Comparison of ENCODE assay signal across 19 cellular contexts in genomic region chr15:28847247-28847646, GRCh38. TPM values are rescaled to one million over a fixed set of nuclear protein-coding genes. Genes with fewer than 3 reads are reported as not detected.
DNase-seq lines count a peak whose midpoint lies in the region; ATAC-seq and TF ChIP-seq lines count a peak whose summit lies in the region.
"Not testable (repeated sequence)": the region's sequence is repeated elsewhere in the genome, so short reads cannot be mapped to it uniquely, and the experiment has no call there.
"Had no signal": no experiment of that assay in that cellular context is flagged by ENCODE, and none has a peak within 500 bp of the region (broad histone marks: within the 10 kb centered on the region; RNA-seq: fewer than 3 reads in every experiment).

No MANE protein-coding gene starts in this region.

- H3K9ac ChIP-seq in OCI-LY3 (ENCODE audit: low read length), result peak overlapping the region; percentile 41; the same call in 1 of the 2 replicates

- not testable (repeated sequence) for H3K27me3 Mint-ChIP-seq in CD8-positive, alpha-beta T cell (ENCODE audit: low read depth); activated CD4-positive, alpha-beta T cell treated with anti-CD3 and anti-CD28 coated beads, Interleukin-2, amount 10 ng/mL, durations not matched to agents 7 days and 5 days; stimulated activated memory B cell treated with anti-CD40 and anti-IgM and Interleukin-4, amounts not matched to agents 10 μg/mL and 1 μg/mL and 100 μg/mL, for 72 hours

- not testable (repeated sequence) for H3K36me3 ChIP-seq in CD8-positive, alpha-beta T cell (ENCODE audit: insufficient read depth, low read length); OCI-LY3 (replicated peaks; ENCODE audit: low read depth, low read length)

- not testable (repeated sequence) for H3K36me3 Mint-ChIP-seq in CD8-positive, alpha-beta T cell; activated CD4-positive, alpha-beta T cell treated with anti-CD3 and anti-CD28 coated beads, Interleukin-2, amount 10 ng/mL, durations not matched to agents 7 days and 5 days (ENCODE audit: low read depth); activated naive CD4-positive, alpha-beta T cell treated with anti-CD3 and anti-CD28 coated beads, Interleukin-2, amount 50 U/mL, for 72 hours; stimulated activated memory B cell treated with anti-CD40 and anti-IgM and Interleukin-4, amounts not matched to agents 10 μg/mL and 1 μg/mL and 100 μg/mL, for 72 hours

- H3K27ac Mint-ChIP-seq in CD8-positive, alpha-beta T cell; activated naive CD4-positive, alpha-beta T cell treated with anti-CD3 and anti-CD28 coated beads, Interleukin-2, amount 50 U/mL, for 72 hours; stimulated activated memory B cell treated with anti-CD40 and anti-IgM and Interleukin-4, amounts not matched to agents 10 μg/mL and 1 μg/mL and 100 μg/mL, for 72 hours: not testable (repeated sequence)
- H3K27ac Mint-ChIP-seq in activated CD4-positive, alpha-beta T cell treated with anti-CD3 and anti-CD28 coated beads, Interleukin-2, amount 10 ng/mL, durations not matched to agents 7 days and 5 days, result peak overlapping the region; percentile 64

- not testable (repeated sequence) for H4K20me1 ChIP-seq in OCI-LY3 (ENCODE audit: insufficient read depth, low read length)

- H3K9me3 ChIP-seq in CD8-positive, alpha-beta T cell (ENCODE audit: low read length); OCI-LY3 (ENCODE audit: insufficient read depth, low read length): not testable (repeated sequence)

- not testable (repeated sequence) for H3K4me3 Mint-ChIP-seq in CD8-positive, alpha-beta T cell; activated CD4-positive, alpha-beta T cell treated with anti-CD3 and anti-CD28 coated beads, Interleukin-2, amount 10 ng/mL, durations not matched to agents 7 days and 5 days; stimulated activated memory B cell treated with anti-CD40 and anti-IgM and Interleukin-4, amounts not matched to agents 10 μg/mL and 1 μg/mL and 100 μg/mL, for 72 hours

- not testable (repeated sequence) for TF ChIP-seq CTCF in CD8-positive, alpha-beta T cell (IDR thresholded peaks at IDR 0.05); OCI-LY3 (IDR thresholded peaks at IDR 0.05; ENCODE audit: low read depth, low read length)

- ATAC-seq in CD8-positive, alpha-beta T cell, result peak; percentile 48
- peak; percentile 87 for ATAC-seq in GM21447 (IDR thresholded peaks at IDR 0.05; ENCODE audit: unreplicated experiment)
- ATAC-seq in HG02970 (IDR thresholded peaks at IDR 0.05; ENCODE audit: low FRiP score, unreplicated experiment), result peak; percentile 89
- ATAC-seq in HG03520 (IDR thresholded peaks at IDR 0.05; ENCODE audit: unreplicated experiment), result peak; percentile 87
- peak; percentile 98 to 99 for ATAC-seq in activated naive CD4-positive, alpha-beta T cell treated with anti-CD3 and anti-CD28 coated beads, Interleukin-2, amount 50 U/mL, for 72 hours
- ATAC-seq in stimulated activated memory B cell treated with anti-CD40 and anti-IgM and Interleukin-4, amounts not matched to agents 10 μg/mL and 1 μg/mL and 100 μg/mL, for 72 hours, result peak; percentile 16

- not testable (repeated sequence) for H3K4me3 ChIP-seq in CD8-positive, alpha-beta T cell (ENCODE audit: low read depth, low read length)
- H3K4me3 ChIP-seq in OCI-LY3 (ENCODE audit: low read length), result peak overlapping the region; percentile 47; the same call in 1 of the 2 replicates

- H3K79me2 ChIP-seq in OCI-LY3 (ENCODE audit: low read length), result not testable (repeated sequence)

- H3K27me3 ChIP-seq in CD8-positive, alpha-beta T cell (ENCODE audit: insufficient read depth, low read length); OCI-LY3 (ENCODE audit: low read depth, low read length): not testable (repeated sequence)

- POLR2A ChIA-PET in CD8-positive, alpha-beta T cell (lab: Charles Lee); activated CD4-positive, alpha-beta T cell treated with anti-CD3 and anti-CD28 coated beads, Interleukin-2, amount 10 ng/mL, durations not matched to agents 7 days and 5 days (lab: Charles Lee): not testable (repeated sequence)

- not testable (repeated sequence) for DNase-seq in CD8-positive, alpha-beta T cell; activated naive CD4-positive, alpha-beta T cell treated with anti-CD3 and anti-CD28 coated beads, Interleukin-2, amount 50 U/mL, for 72 hours (ENCODE audit: low spot score in 2 of 2)
- DNase-seq in activated CD4-positive, alpha-beta T cell treated with anti-CD3 and anti-CD28 coated beads, Interleukin-2, amount 10 ng/mL, durations not matched to agents 7 days and 5 days, result peak; percentile 41

- not testable (repeated sequence) for H3K9me3 Mint-ChIP-seq in CD8-positive, alpha-beta T cell; activated CD4-positive, alpha-beta T cell treated with anti-CD3 and anti-CD28 coated beads, Interleukin-2, amount 10 ng/mL, durations not matched to agents 7 days and 5 days; activated naive CD4-positive, alpha-beta T cell treated with anti-CD3 and anti-CD28 coated beads, Interleukin-2, amount 50 U/mL, for 72 hours; stimulated activated memory B cell treated with anti-CD40 and anti-IgM and Interleukin-4, amounts not matched to agents 10 μg/mL and 1 μg/mL and 100 μg/mL, for 72 hours

- CTCF ChIA-PET in CD8-positive, alpha-beta T cell (lab: Charles Lee); activated CD4-positive, alpha-beta T cell treated with anti-CD3 and anti-CD28 coated beads, Interleukin-2, amount 10 ng/mL, durations not matched to agents 7 days and 5 days (lab: Charles Lee): not testable (repeated sequence)

- H3K4me2 ChIP-seq in OCI-LY3 (ENCODE audit: low read length), result peak overlapping the region; percentile 62

- not testable (repeated sequence) for H3K4me1 Mint-ChIP-seq in CD8-positive, alpha-beta T cell (ENCODE audit: low read depth); stimulated activated memory B cell treated with anti-CD40 and anti-IgM and Interleukin-4, amounts not matched to agents 10 μg/mL and 1 μg/mL and 100 μg/mL, for 72 hours
- peaks cover 13% of the 10 kb centered on the region for H3K4me1 Mint-ChIP-seq in activated CD4-positive, alpha-beta T cell treated with anti-CD3 and anti-CD28 coated beads, Interleukin-2, amount 10 ng/mL, durations not matched to agents 7 days and 5 days

- H3K27ac ChIP-seq in CD8-positive, alpha-beta T cell (ENCODE audit: low read depth, low read length), result not testable (repeated sequence)
- peak overlapping the region; percentile 80 for H3K27ac ChIP-seq in OCI-LY3 (ENCODE audit: low read length)

- not testable (repeated sequence) for H2AFZ ChIP-seq in OCI-LY3 (ENCODE audit: low read depth, low read length)

- H3K4me1 ChIP-seq in CD8-positive, alpha-beta T cell (ENCODE audit: insufficient read depth, low read length), result not testable (repeated sequence)
- peaks cover 16% of the 10 kb centered on the region for H3K4me1 ChIP-seq in OCI-LY3 (ENCODE audit: low read length)

- intact Hi-C loops in CD8-positive, alpha-beta T cell (cut with DNase I, micrococcal nuclease), result not testable (repeated sequence)

RNA-seq across cellular contexts. Expression of gene GOLGA6L7, which starts 1.2 kb away (rescaled TPM):
- not detected for total RNA-seq in CD8-positive, alpha-beta T cell
- total RNA-seq in activated CD4-positive, alpha-beta T cell treated with anti-CD3 and anti-CD28 coated beads, Interleukin-2, amount 10 ng/mL, durations not matched to agents 7 days and 5 days, result not detected
- total RNA-seq in activated naive CD4-positive, alpha-beta T cell treated with anti-CD3 and anti-CD28 coated beads, Interleukin-2, amount 50 U/mL, for 72 hours, result not detected
- total RNA-seq: A673; adrenal gland; chondrocyte; GM23248; left ventricle myocardium superior; mesothelial cell of epicardium; naive thymus-derived CD8-positive, alpha-beta T cell; NCI-H460; omental fat pad; Peyer's patch; upper lobe of right lung had no signal

RNA-seq across cellular contexts. Expression of gene APBA2, which starts 38.5 kb away (rescaled TPM):
- total RNA-seq in CD8-positive, alpha-beta T cell, result 100 to 1,000 TPM; 106 to 108 TPM
- 10 to 100 TPM; 19.2 to 21.2 TPM for total RNA-seq in activated CD4-positive, alpha-beta T cell treated with anti-CD3 and anti-CD28 coated beads, Interleukin-2, amount 10 ng/mL, durations not matched to agents 7 days and 5 days
- 10 to 100 TPM; 11.8 to 16.4 TPM for total RNA-seq in activated naive CD4-positive, alpha-beta T cell treated with anti-CD3 and anti-CD28 coated beads, Interleukin-2, amount 50 U/mL, for 72 hours

Comparison
In these comparisons a context has a peak if more than half of its experiments do, and no peak if none do; other contexts are left out.
1. ATAC-seq: peak in every context shown above with its lines; median percentile 98 in activated naive CD4-positive, alpha-beta T cell treated with anti-CD3 and anti-CD28 coated beads, Interleukin-2, amount 50 U/mL, for 72 hours; 89 in HG02970; 87 in GM21447; 87 in HG03520; 48 in CD8-positive, alpha-beta T cell; 16 in stimulated activated memory B cell treated with anti-CD40 and anti-IgM and Interleukin-4, amounts not matched to agents 10 μg/mL and 1 μg/mL and 100 μg/mL, for 72 hours.
2. RNA of gene APBA2, which starts 38.5 kb away (total RNA-seq): 106 to 108 TPM in CD8-positive, alpha-beta T cell; 19.2 to 21.2 TPM in activated CD4-positive, alpha-beta T cell treated with anti-CD3 and anti-CD28 coated beads, Interleukin-2, amount 10 ng/mL, durations not matched to agents 7 days and 5 days and 11.8 to 16.4 TPM in activated naive CD4-positive, alpha-beta T cell treated with anti-CD3 and anti-CD28 coated beads, Interleukin-2, amount 50 U/mL, for 72 hours; every median in the first group is over 4 times any median in the second.